23 cellular contexts compared by ENCODE assay signal in the genomic region with DNA sequence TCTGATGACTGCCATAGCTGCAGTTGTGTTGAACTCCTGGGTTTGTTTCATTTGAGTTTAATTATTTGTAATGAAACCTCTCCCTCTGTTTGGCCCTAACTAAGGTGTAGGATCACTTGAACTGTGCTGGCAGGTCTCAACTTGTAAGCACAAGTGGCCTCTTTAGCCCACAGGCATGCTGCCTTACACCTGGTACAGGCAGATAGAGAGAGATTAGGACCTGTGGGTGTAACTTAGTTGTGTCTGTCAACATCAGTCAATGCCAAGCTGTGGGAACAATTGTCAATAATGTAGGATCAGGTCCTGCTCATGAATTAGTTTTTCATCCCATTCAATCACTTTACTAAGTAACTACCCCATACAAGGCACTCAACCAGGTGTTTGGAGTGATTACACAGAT.
A peak's percentile ranks its signal among the peaks of the same experiment; 100 is the strongest.
DNase-seq lines count a peak whose midpoint lies in the region; ATAC-seq and TF ChIP-seq lines count a peak whose summit lies in the region.
"Had no signal": no experiment of that assay in that cellular context is flagged by ENCODE, and none has a peak within 500 bp of the region (broad histone marks: within the 10 kb centered on the region; RNA-seq: fewer than 3 reads in every experiment).

No MANE protein-coding gene starts in this region.

- CTCF ChIA-PET in activated CD4-positive, alpha-beta T cell treated with anti-CD3 and anti-CD28 coated beads for 36 hours (lab: Charles Lee): no interaction called here

- POLR2A ChIA-PET in activated CD4-positive, alpha-beta T cell treated with anti-CD3 and anti-CD28 coated beads for 36 hours (lab: Charles Lee): no interaction called here

- H3K27ac ChIP-seq in WERI-Rb-1 (no peak overlapping the region), upper lobe of right lung (no peak overlapping the region)
- H3K27ac ChIP-seq: ascending aorta, stomach, VCaP had no signal

- H3K27me3 Mint-ChIP-seq in activated CD4-positive, alpha-beta T cell treated with anti-CD3 and anti-CD28 coated beads for 36 hours: peaks cover 10% of the 10 kb centered on the region

- H3K36me3 ChIP-seq in WERI-Rb-1 (no peaks in the 10 kb centered on the region), upper lobe of right lung (no peaks in the 10 kb centered on the region)
- H3K36me3 ChIP-seq: ascending aorta, BE2C, stomach had no signal

- no peak overlapping the region for H3K4me3 ChIP-seq in WERI-Rb-1 (ENCODE audit: low read depth, low read length)
- no peak overlapping the region for H3K4me3 ChIP-seq in upper lobe of right lung
- H3K4me3 ChIP-seq: ascending aorta, stomach had no signal

- H3K9me3 Mint-ChIP-seq in activated CD4-positive, alpha-beta T cell treated with anti-CD3 and anti-CD28 coated beads for 36 hours (ENCODE audit: low read depth): no peaks in the 10 kb centered on the region

- intact Hi-C loops in activated CD4-positive, alpha-beta T cell treated with anti-CD3 and anti-CD28 coated beads for 36 hours (cut with DNase I, micrococcal nuclease): no loop called here
- intact Hi-C loops in upper lobe of right lung (cut with DNase I): no loop called here

- peaks cover 6% of the 10 kb centered on the region for H3K4me1 Mint-ChIP-seq in activated CD4-positive, alpha-beta T cell treated with anti-CD3 and anti-CD28 coated beads for 36 hours

- H3K4me1 ChIP-seq in upper lobe of right lung: no peaks in the 10 kb centered on the region
- H3K4me1 ChIP-seq: ascending aorta, BE2C, stomach had no signal

- no peak overlapping the region for H3K27ac Mint-ChIP-seq in activated CD4-positive, alpha-beta T cell treated with anti-CD3 and anti-CD28 coated beads for 36 hours

- no peak for TF ChIP-seq CTCF in WERI-Rb-1 (IDR thresholded peaks at IDR 0.05; ENCODE audit: low read depth, low read length)
- TF ChIP-seq CTCF in upper lobe of right lung (IDR thresholded peaks at IDR 0.05): no peak

- no peaks in the 10 kb centered on the region for H3K27me3 ChIP-seq in WERI-Rb-1 (ENCODE audit: insufficient read depth, low read depth, severe bottlenecking)
- no peaks in the 10 kb centered on the region for H3K27me3 ChIP-seq in upper lobe of right lung
- H3K27me3 ChIP-seq: ascending aorta, stomach had no signal

- DNase-seq in activated CD4-positive, alpha-beta T cell treated with anti-CD3 and anti-CD28 coated beads for 36 hours: no peak
- DNase-seq in activated CD4-positive, alpha-beta T cell treated with anti-CD3 and anti-CD28 coated beads, Interleukin-2, amount 50 U/mL, for 1 hour: no peak
- DNase-seq in NCI-H2196 (lab: John Stamatoyannopoulos, UW; ENCODE audit: unreplicated experiment) (peak; percentile 44), WERI-Rb-1 (peak; percentile 29), upper lobe of right lung (no peak), SIG-M5 (lab: John Stamatoyannopoulos, UW) (no peak)
- DNase-seq: activated CD4-positive, alpha-beta T cell treated with anti-CD3 and anti-CD28 coated beads, Interleukin-2, amount 50 U/mL, for 48 hours; activated naive CD4-positive, alpha-beta T cell treated with anti-CD3 and anti-CD28 coated beads, Interleukin-2, amount 50 U/mL, for 16 hours; activated T-cell treated with anti-CD3 and anti-CD28 coated beads, Interleukin-2, amount 50 U/mL, for 1 hour; BE2C; cerebellar nuclear complex; COR-L47; effector CD8-positive, alpha-beta T cell; H7; IMR-90; SHP77 treated with DMSO at 0.1 percent for 48 hours; small intestine; stimulated activated CD4-positive, alpha-beta T cell treated with anti-CD3 and anti-CD28 coated beads, Interleukin-2, amount 100 ng/mL, for 48 hours; stomach had no signal

- ATAC-seq in activated CD4-positive, alpha-beta T cell treated with anti-CD3 and anti-CD28 coated beads for 36 hours: peak; percentile 53
- ATAC-seq in upper lobe of right lung (peak; percentile 92), GM21390 (IDR thresholded peaks at IDR 0.05; ENCODE audit: unreplicated experiment) (no peak), GM18498 (IDR thresholded peaks at IDR 0.05; ENCODE audit: unreplicated experiment) (no peak)

- no peaks in the 10 kb centered on the region for H3K36me3 Mint-ChIP-seq in activated CD4-positive, alpha-beta T cell treated with anti-CD3 and anti-CD28 coated beads for 36 hours (ENCODE audit: low read depth)

- H3K9me3 ChIP-seq in WERI-Rb-1 (ENCODE audit: severe bottlenecking) (no peaks in the 10 kb centered on the region), upper lobe of right lung (no peaks in the 10 kb centered on the region)
- H3K9me3 ChIP-seq: ascending aorta, BE2C, stomach had no signal

- H3K4me3 Mint-ChIP-seq in activated CD4-positive, alpha-beta T cell treated with anti-CD3 and anti-CD28 coated beads for 36 hours: no peak overlapping the region

Comparison
In these comparisons a context has a peak if more than half of its experiments do, and no peak if none do; other contexts are left out.
1. ATAC-seq: peak in activated CD4-positive, alpha-beta T cell treated with anti-CD3 and anti-CD28 coated beads for 36 hours (single experiment) and upper lobe of right lung (single experiment); none in GM21390 (single experiment) and GM18498 (single experiment).
2. DNase-seq: peak in NCI-H2196 (single experiment) and WERI-Rb-1 (single experiment); none in activated CD4-positive, alpha-beta T cell treated with anti-CD3 and anti-CD28 coated beads for 36 hours (single experiment), activated CD4-positive, alpha-beta T cell treated with anti-CD3 and anti-CD28 coated beads, Interleukin-2, amount 50 U/mL, for 1 hour (single experiment), upper lobe of right lung (single experiment) and SIG-M5 (single experiment).